Comparison of ENCODE assay signal across 9 cellular contexts in genomic region chr4:157992038-157992706, GRCh38.
A peak's percentile ranks its signal among the peaks of the same experiment; 100 is the strongest.
DNase-seq lines count a peak whose midpoint lies in the region; ATAC-seq and TF ChIP-seq lines count a peak whose summit lies in the region.
"Had no signal": no experiment of that assay in that cellular context is flagged by ENCODE, and none has a peak within 500 bp of the region (broad histone marks: within the 10 kb centered on the region; RNA-seq: fewer than 3 reads in every experiment).

No MANE protein-coding gene starts in this region.

- TF ChIP-seq POLR2A in prostate gland (IDR thresholded peaks at IDR 0.05) = no peak

- no peaks in the 10 kb centered on the region for H3K4me1 Mint-ChIP-seq in activated T-cell treated with anti-CD3 and anti-CD28 coated beads, Interleukin-2, amount 50 U/mL, for 4 hours (ENCODE audit: low read depth)

- H3K36me3 ChIP-seq in prostate gland = no peaks in the 10 kb centered on the region

- TF ChIP-seq CTCF in HFF-Myc (IDR thresholded peaks at IDR 0.05; ENCODE audit: low read depth, low read length, missing control alignments) (peak; percentile 44), prostate gland (IDR thresholded peaks at IDR 0.05) (peak; percentile 63 to 87 (median 82))

- no peaks in the 10 kb centered on the region for H3K27me3 ChIP-seq in prostate gland (replicated peaks; ENCODE audit: insufficient read depth)

- peak overlapping the region; percentile 35 to 46 for H3K27ac ChIP-seq in prostate gland
- H3K27ac ChIP-seq: epithelial cell of prostate had no signal

- peaks cover 10% of the 10 kb centered on the region for H3K4me1 ChIP-seq in prostate gland (replicated peaks)

- intact Hi-C loops in Right ventricle myocardium superior (cut with DNase I) = loop anchor here (2.0 to 5.0 kb wide), 2 partner anchors 181 to 270 kb away; partner anchors contain the start of gene GASK1B
- intact Hi-C loops in prostate gland (cut with DNase I) = loop anchor here (2.0 to 10.0 kb wide), 3 partner anchors 181 to 633 kb away; partner anchors contain the start of gene GASK1B

- peak overlapping the region; percentile 8 for H3K4me3 Mint-ChIP-seq in activated T-cell treated with anti-CD3 and anti-CD28 coated beads, Interleukin-2, amount 50 U/mL, for 4 hours

- no peaks in the 10 kb centered on the region for H3K9me3 Mint-ChIP-seq in activated T-cell treated with anti-CD3 and anti-CD28 coated beads, Interleukin-2, amount 50 U/mL, for 4 hours

- ATAC-seq in activated T-cell treated with anti-CD3 and anti-CD28 coated beads, Interleukin-2, amount 50 U/mL, for 4 hours = no peak
- ATAC-seq in Right ventricle myocardium superior (ENCODE audit: poor library complexity) = peak; percentile 95

- 19% methylated on average over 6 of the region's 6 CpGs for WGBS in prostate gland

- no peaks in the 10 kb centered on the region for H3K36me3 Mint-ChIP-seq in activated T-cell treated with anti-CD3 and anti-CD28 coated beads, Interleukin-2, amount 50 U/mL, for 4 hours (ENCODE audit: insufficient read depth)

- no peaks in the 10 kb centered on the region for H3K27me3 Mint-ChIP-seq in activated T-cell treated with anti-CD3 and anti-CD28 coated beads, Interleukin-2, amount 50 U/mL, for 4 hours (ENCODE audit: low read depth)

- H3K4me3 ChIP-seq in HFF-Myc (replicated peaks; ENCODE audit: low read depth, low read length) (no peak overlapping the region), prostate gland (no peak overlapping the region)

- DNase-seq in NCI-H510A treated with DMSO at 0.1 percent for 48 hours (lab: John Stamatoyannopoulos, UW) (peak; percentile 51), NCI-H510A (lab: John Stamatoyannopoulos, UW) (no peak), HFF-Myc (ENCODE audit: extremely low read depth, low read depth) (peak; percentile 57), NCI-H2171 treated with DMSO at 0.1 percent for 48 hours (lab: John Stamatoyannopoulos, UW) (peak; percentile 42), Right ventricle myocardium superior (no peak), prostate gland (ENCODE audit: low spot score) (peak; percentile 79), NCI-H128 (lab: John Stamatoyannopoulos, UW; ENCODE audit: unreplicated experiment) (no peak)
- no peak for DNase-seq in activated T-cell treated with anti-CD3 and anti-CD28 coated beads, Interleukin-2, amount 50 U/mL, for 4 hours

- H3K9me3 ChIP-seq in prostate gland = no peaks in the 10 kb centered on the region

Comparison
In these comparisons a context has a peak if more than half of its experiments do, and no peak if none do; other contexts are left out.
1. DNase-seq: peak in NCI-H510A treated with DMSO at 0.1 percent for 48 hours (single experiment), HFF-Myc (single experiment), NCI-H2171 treated with DMSO at 0.1 percent for 48 hours (single experiment) and prostate gland (single experiment); none in NCI-H510A (single experiment), activated T-cell treated with anti-CD3 and anti-CD28 coated beads, Interleukin-2, amount 50 U/mL, for 4 hours (single experiment), Right ventricle myocardium superior (single experiment) and NCI-H128 (single experiment).